23 cellular contexts compared by ENCODE assay signal in the genomic region with DNA sequence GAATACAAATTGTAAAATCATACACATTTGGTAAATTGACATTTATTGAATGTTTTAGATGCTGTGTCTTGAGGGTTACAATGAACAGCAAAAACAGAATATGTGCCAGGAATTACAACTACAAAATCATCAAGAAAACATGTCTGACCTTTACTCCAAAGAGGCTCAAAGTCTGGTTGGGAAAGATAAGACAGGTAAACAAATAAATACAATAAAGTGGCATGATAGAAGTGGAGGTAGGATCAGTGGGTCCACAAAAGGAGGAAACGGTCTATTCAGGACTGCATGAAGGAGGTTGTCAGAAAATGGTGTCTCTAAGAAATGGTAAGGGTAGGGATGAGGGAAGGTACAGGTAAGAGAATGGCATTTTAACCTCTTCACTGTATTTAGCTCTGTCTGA. TPM values are rescaled to one million over a fixed set of nuclear protein-coding genes. Genes with fewer than 3 reads are reported as not detected.
"Had no signal": no experiment of that assay in that cellular context is flagged by ENCODE, and none has a peak within 500 bp of the region (broad histone marks: within the 10 kb centered on the region; RNA-seq: fewer than 3 reads in every experiment).

No MANE protein-coding gene starts in this region.

- H3K36me3 Mint-ChIP-seq: activated CD8-positive, alpha-beta memory T cell treated with anti-CD3 and anti-CD28 coated beads, Interleukin-2, amount 10 ng/mL, durations not matched to agents 7 days and 5 days; naive thymus-derived CD8-positive, alpha-beta T cell had no signal

- H3K27me3 Mint-ChIP-seq: dendritic cell treated with granulocyte-macrophage colony-stimulating factor and Interleukin-4, amounts not matched to agents 40 ng/mL and 50 ng/mL, for 4 days had no signal

- H3K4me3 ChIP-seq: cardiac muscle cell had no signal

- H3K9me3 Mint-ChIP-seq: activated CD4-positive, alpha-beta T cell treated with anti-CD3 and anti-CD28 coated beads, Interleukin-2, amount 10 ng/mL, durations not matched to agents 7 days and 5 days; activated CD8-positive, alpha-beta T cell treated with anti-CD3 and anti-CD28 coated beads for 36 hours; activated naive CD8-positive, alpha-beta T cell treated with anti-CD3 and anti-CD28 coated beads, Interleukin-2, amount 50 U/mL, for 24 hours; activated T-helper 1 cell treated with anti-CD3 and anti-CD28 coated beads, Interleukin-12 subunit alpha, Interleukin-12 subunit beta, Interleukin-2, Interleukin-4 antibody, amounts not matched to agents 30 ng/mL and 10 ng/mL and 1 ng/mL, durations not matched to agents 14 hours and 24 hours and 36 hours; dendritic cell treated with granulocyte-macrophage colony-stimulating factor and Interleukin-4, amounts not matched to agents 40 ng/mL and 50 ng/mL, for 4 days; naive thymus-derived CD8-positive, alpha-beta T cell had no signal

- H3K36me3 ChIP-seq: cardiac muscle cell, WERI-Rb-1 had no signal

- ATAC-seq: activated CD8-positive, alpha-beta memory T cell treated with anti-CD3 and anti-CD28 coated beads, Interleukin-2, amount 10 ng/mL, durations not matched to agents 7 days and 5 days; activated CD8-positive, alpha-beta T cell treated with anti-CD3 and anti-CD28 coated beads for 36 hours; activated naive CD8-positive, alpha-beta T cell treated with anti-CD3 and anti-CD28 coated beads, Interleukin-2, amount 50 U/mL, for 24 hours; esophagus mucosa; naive thymus-derived CD8-positive, alpha-beta T cell had no signal

- H3K4me3 Mint-ChIP-seq: activated CD4-positive, alpha-beta T cell treated with anti-CD3 and anti-CD28 coated beads, Interleukin-2, amount 10 ng/mL, durations not matched to agents 7 days and 5 days; activated CD8-positive, alpha-beta memory T cell treated with anti-CD3 and anti-CD28 coated beads, Interleukin-2, amount 10 ng/mL, durations not matched to agents 7 days and 5 days; activated CD8-positive, alpha-beta T cell treated with anti-CD3 and anti-CD28 coated beads for 36 hours; activated naive CD8-positive, alpha-beta T cell treated with anti-CD3 and anti-CD28 coated beads, Interleukin-2, amount 50 U/mL, for 24 hours; activated T-helper 1 cell treated with anti-CD3 and anti-CD28 coated beads, Interleukin-12 subunit alpha, Interleukin-12 subunit beta, Interleukin-2, Interleukin-4 antibody, amounts not matched to agents 30 ng/mL and 10 ng/mL and 1 ng/mL, durations not matched to agents 14 hours and 24 hours and 36 hours; dendritic cell treated with granulocyte-macrophage colony-stimulating factor and Interleukin-4, amounts not matched to agents 40 ng/mL and 50 ng/mL, for 4 days; naive thymus-derived CD8-positive, alpha-beta T cell had no signal

- H3K27ac ChIP-seq: cardiac muscle cell, WERI-Rb-1 had no signal

- H3K4me1 Mint-ChIP-seq: activated CD4-positive, alpha-beta T cell treated with anti-CD3 and anti-CD28 coated beads, Interleukin-2, amount 10 ng/mL, durations not matched to agents 7 days and 5 days; activated CD8-positive, alpha-beta memory T cell treated with anti-CD3 and anti-CD28 coated beads, Interleukin-2, amount 10 ng/mL, durations not matched to agents 7 days and 5 days; activated naive CD8-positive, alpha-beta T cell treated with anti-CD3 and anti-CD28 coated beads, Interleukin-2, amount 50 U/mL, for 24 hours had no signal

- H3K27ac Mint-ChIP-seq: activated CD4-positive, alpha-beta T cell treated with anti-CD3 and anti-CD28 coated beads, Interleukin-2, amount 10 ng/mL, durations not matched to agents 7 days and 5 days; activated CD8-positive, alpha-beta memory T cell treated with anti-CD3 and anti-CD28 coated beads, Interleukin-2, amount 10 ng/mL, durations not matched to agents 7 days and 5 days; activated CD8-positive, alpha-beta T cell treated with anti-CD3 and anti-CD28 coated beads for 36 hours; activated naive CD8-positive, alpha-beta T cell treated with anti-CD3 and anti-CD28 coated beads, Interleukin-2, amount 50 U/mL, for 24 hours; activated T-helper 1 cell treated with anti-CD3 and anti-CD28 coated beads, Interleukin-12 subunit alpha, Interleukin-12 subunit beta, Interleukin-2, Interleukin-4 antibody, amounts not matched to agents 30 ng/mL and 10 ng/mL and 1 ng/mL, durations not matched to agents 14 hours and 24 hours and 36 hours; dendritic cell treated with granulocyte-macrophage colony-stimulating factor and Interleukin-4, amounts not matched to agents 40 ng/mL and 50 ng/mL, for 4 days; naive thymus-derived CD8-positive, alpha-beta T cell had no signal

- DNase-seq: activated CD4-positive, alpha-beta T cell treated with anti-CD3 and anti-CD28 coated beads, Interleukin-2, amount 10 ng/mL, durations not matched to agents 7 days and 5 days; activated CD4-positive, CD25-positive, alpha-beta regulatory T cell treated with anti-CD3 and anti-CD28 coated beads, Interleukin-2, amount 50 U/mL, for 72 hours; activated CD8-positive, alpha-beta memory T cell treated with anti-CD3 and anti-CD28 coated beads, Interleukin-2, amount 10 ng/mL, durations not matched to agents 7 days and 5 days; activated CD8-positive, alpha-beta T cell treated with anti-CD3 and anti-CD28 coated beads for 36 hours; activated gamma-delta T cell; activated naive CD4-positive, alpha-beta T cell treated with anti-CD3 and anti-CD28 coated beads, Interleukin-2, amount 50 U/mL, for 16 hours; activated naive CD8-positive, alpha-beta T cell treated with anti-CD3 and anti-CD28 coated beads, Interleukin-2, amount 50 U/mL, for 24 hours; effector CD4-positive, alpha-beta T cell; glutamatergic neuron; hippocampal formation; naive thymus-derived CD8-positive, alpha-beta T cell; stimulated activated CD4-positive, alpha-beta T cell treated with anti-CD3 and anti-CD28 coated beads, Interleukin-4, amount 100 ng/mL, for 24 hours; stimulated activated naive CD4-positive, alpha-beta T cell treated with Interleukin-2 at 50 U/mL for 16 hours; WERI-Rb-1 had no signal

RNA-seq across cellular contexts. Expression of a gene that starts 3.8 kb away (rescaled TPM):
- total RNA-seq: activated CD4-positive, alpha-beta T cell treated with anti-CD3 and anti-CD28 coated beads, Interleukin-2, amount 10 ng/mL, durations not matched to agents 7 days and 5 days; activated CD8-positive, alpha-beta memory T cell treated with anti-CD3 and anti-CD28 coated beads, Interleukin-2, amount 10 ng/mL, durations not matched to agents 7 days and 5 days; activated CD8-positive, alpha-beta T cell treated with anti-CD3 and anti-CD28 coated beads for 36 hours; activated T-helper 1 cell treated with anti-CD3 and anti-CD28 coated beads, Interleukin-12 subunit alpha, Interleukin-12 subunit beta, Interleukin-2, Interleukin-4 antibody, amounts not matched to agents 30 ng/mL and 10 ng/mL and 1 ng/mL, durations not matched to agents 14 hours and 24 hours and 36 hours; cardiac muscle cell; naive thymus-derived CD8-positive, alpha-beta T cell; osteoblast; posterior vena cava; subcutaneous adipose tissue; T-helper 2 cell treated with Interferon-gamma antibody and Interleukin-4, amounts not matched to agents 100 ng/mL and 5 ng/mL, for 36 hours had no signal
- polyA plus RNA-seq: naive thymus-derived CD8-positive, alpha-beta T cell; urinary bladder had no signal
